ENCODE assay signal across 1 cellular context in genomic region chr4:173802714-173803022, GRCh38.
TF ChIP-seq lines count a peak whose summit lies in the region.

No MANE protein-coding gene starts in this region.

TF ChIP-seq in SK-N-SH, 30 proteins besides CTCF, POLR2A, EP300 and RAD21 (continued from another document):
- TF ChIP-seq REST (IDR thresholded peaks at IDR 0.05; ENCODE audit: low read depth, low read length): no peak
